7 cellular contexts compared by ENCODE assay signal in the genomic region with DNA sequence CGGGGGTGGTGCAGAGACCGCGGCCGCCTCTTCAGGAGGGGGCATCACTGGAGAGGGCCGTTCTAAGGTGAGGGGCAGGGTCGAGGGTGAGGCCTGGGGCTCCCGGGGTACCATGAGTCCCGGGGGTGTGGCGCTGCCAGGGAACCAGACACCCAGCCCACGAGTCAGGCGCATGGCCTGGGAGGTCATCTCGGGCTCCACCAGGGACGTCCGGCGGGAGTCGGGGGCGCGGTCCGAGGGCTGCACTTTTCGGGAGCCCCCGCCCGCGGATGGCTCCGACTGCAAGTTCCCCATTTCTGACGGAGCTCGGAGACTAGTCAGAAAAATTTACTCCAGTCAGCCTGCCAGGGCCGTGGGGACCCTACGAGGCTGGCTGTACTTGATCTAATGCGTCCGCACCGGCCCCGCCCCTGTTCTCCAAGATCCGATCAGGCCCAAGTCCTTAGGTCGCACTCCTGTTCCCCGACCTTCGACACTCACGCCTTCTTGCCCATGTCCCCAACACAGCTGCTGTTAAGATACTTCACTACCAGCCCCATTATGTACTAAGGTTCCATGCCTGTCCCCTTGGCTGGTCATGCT. TPM values are rescaled to one million over a fixed set of nuclear protein-coding genes. Genes with fewer than 3 reads are reported as not detected.
A peak's percentile ranks its signal among the peaks of the same experiment; 100 is the strongest.
DNase-seq lines count a peak whose midpoint lies in the region; ATAC-seq and TF ChIP-seq lines count a peak whose summit lies in the region.
"Had no signal": no experiment of that assay in that cellular context is flagged by ENCODE, and none has a peak within 500 bp of the region (broad histone marks: within the 10 kb centered on the region; RNA-seq: fewer than 3 reads in every experiment).

No MANE protein-coding gene starts in this region.

- DNase-seq in OCI-M2 (lab: John Stamatoyannopoulos, UW; ENCODE audit: unreplicated experiment) (peak; percentile 97), right atrium auricular region (ENCODE audit: low spot score) (no peak), vagina (ENCODE audit: extremely low spot score in 2 of 2) (no peak), DMS153 treated with DMSO at 0.1 percent for 48 hours (lab: John Stamatoyannopoulos, UW; ENCODE audit: unreplicated experiment) (no peak)

- H3K27me3 ChIP-seq in right atrium auricular region (no peaks in the 10 kb centered on the region), vagina (no peaks in the 10 kb centered on the region)

- TF ChIP-seq POLR2A in vagina (IDR thresholded peaks at IDR 0.05), result no peak

- peak overlapping the region; percentile 78 for H3K27ac ChIP-seq in 22Rv1
- H3K27ac ChIP-seq in right atrium auricular region, result peak overlapping the region; percentile 54 to 61
- H3K27ac ChIP-seq in vagina, result no peak overlapping the region

- TF ChIP-seq CTCF in 22Rv1 (IDR thresholded peaks at IDR 0.05) (no peak), right atrium auricular region (IDR thresholded peaks at IDR 0.05) (no peak), vagina (IDR thresholded peaks at IDR 0.05) (no peak)

- H3K4me1 ChIP-seq in right atrium auricular region (peaks cover 0 to 46% of the 10 kb centered on the region in 2 donors), vagina (peaks cover 39% of the 10 kb centered on the region)

- intact Hi-C loops in vagina (cut with DNase I), result no loop called here

- H3K4me3 ChIP-seq in right atrium auricular region (peak overlapping the region; percentile 47 to 57), vagina (peak overlapping the region; percentile 40 to 56)

- no peaks in the 10 kb centered on the region for H3K9me3 ChIP-seq in right atrium auricular region
- no peaks in the 10 kb centered on the region for H3K9me3 ChIP-seq in vagina

- H3K36me3 ChIP-seq in right atrium auricular region, result peaks cover 35% of the 10 kb centered on the region
- peaks cover 0 to 24% of the 10 kb centered on the region in 2 donors for H3K36me3 ChIP-seq in vagina

- ATAC-seq in HG03108 (IDR thresholded peaks at IDR 0.05; ENCODE audit: unreplicated experiment), result no peak

RNA-seq across cellular contexts. Expression of a gene that starts 0.8 kb away (rescaled TPM):
- total RNA-seq in right atrium auricular region (1 to 10 TPM in 1 of 2 donors, under 1 TPM in 1; 0.37 to 1.3 TPM), vagina (not detected)
- total RNA-seq: liver had no signal

RNA-seq across cellular contexts. Expression of a gene that starts 1.4 kb away (rescaled TPM):
- total RNA-seq in right atrium auricular region, result under 1 TPM; 0.56 to 0.67 TPM
- total RNA-seq in vagina, result 0.49 TPM

RNA-seq across cellular contexts. Expression of a gene that starts 12.7 kb away (rescaled TPM):
- total RNA-seq in right atrium auricular region (100 to 1,000 TPM; 403 to 603 TPM), vagina (169 TPM)

RNA-seq across cellular contexts. Expression of a gene that starts 15.8 kb away (rescaled TPM):
- 10 to 100 TPM; 11.9 to 19.8 TPM for total RNA-seq in right atrium auricular region
- total RNA-seq in vagina, result 32.7 TPM

RNA-seq across cellular contexts. Expression of a gene that starts 39.0 kb away (rescaled TPM):
- total RNA-seq in right atrium auricular region (1 to 10 TPM; 1.1 to 2.9 TPM), vagina (2.9 TPM)
